ENCODE assay signal across 8 cellular contexts in genomic region chr7:97006146-97006950, GRCh38. TPM values are rescaled to one million over a fixed set of nuclear protein-coding genes. Genes with fewer than 3 reads are reported as not detected.
DNase-seq lines count a peak whose midpoint lies in the region; ATAC-seq and TF ChIP-seq lines count a peak whose summit lies in the region.

No MANE protein-coding gene starts in this region.

- peak; percentile 54 for ATAC-seq in GM18505 (IDR thresholded peaks at IDR 0.05; ENCODE audit: unreplicated experiment)
- ATAC-seq in HG02943 (IDR thresholded peaks at IDR 0.05; ENCODE audit: low read depth, unreplicated experiment): peak; percentile 64
- ATAC-seq in left lobe of liver: peak; percentile 91
- no peak for ATAC-seq in HG03571 (IDR thresholded peaks at IDR 0.05; ENCODE audit: unreplicated experiment)

- H3K27me3 ChIP-seq in suprapubic skin: peaks cover 100% of the 10 kb centered on the region

- 33% methylated on average over 6 of the region's 79 CpGs for WGBS in suprapubic skin

- H3K4me3 ChIP-seq in cardiac fibroblast (replicated peaks in 1 of 2; ENCODE audit: low read depth in 2 of 2, low read length in 2 of 2) (peak overlapping the region; percentile 11 to 33), suprapubic skin (peak overlapping the region; percentile 49)

- TF ChIP-seq POLR2A in GM18505 (IDR thresholded peaks at IDR 0.05; ENCODE audit: borderline replicate concordance, extremely low read depth, insufficient read depth, insufficient read length) (no peak), suprapubic skin (IDR thresholded peaks at IDR 0.05) (no peak)

- TF ChIP-seq CTCF in cardiac fibroblast (IDR thresholded peaks at IDR 0.05; ENCODE audit: low read depth, low read length) (no peak), suprapubic skin (IDR thresholded peaks at IDR 0.05) (no peak)

- H3K27ac ChIP-seq in suprapubic skin: no peak overlapping the region

- no peak for TF ChIP-seq EP300 in suprapubic skin (IDR thresholded peaks at IDR 0.05)

- no peaks in the 10 kb centered on the region for H3K36me3 ChIP-seq in suprapubic skin

- peak; percentile 91 to 96 for DNase-seq in NOMO-1 (lab: John Stamatoyannopoulos, UW; ENCODE audit: unreplicated experiment in 2 of 2)
- DNase-seq in cardiac fibroblast (ENCODE audit: low read depth in 2 of 2): peak in 1 of 2 donors; percentile 32
- DNase-seq in left lobe of liver (ENCODE audit: low spot score): no peak
- peak in 1 of 2 donors; percentile 79 for DNase-seq in suprapubic skin (ENCODE audit: low spot score in 2 of 2)
- DNase-seq in GDM1 (lab: John Stamatoyannopoulos, UW): no peak

- H3K4me1 ChIP-seq in suprapubic skin: peaks cover 39% of the 10 kb centered on the region

- no peaks in the 10 kb centered on the region for H3K9me3 ChIP-seq in suprapubic skin

RNA-seq across cellular contexts. Expression of gene DLX6, which starts 1.0 kb away (rescaled TPM):
- total RNA-seq in left lobe of liver (not detected), suprapubic skin (1 to 10 TPM in 3 of 4 donors, under 1 TPM in 1; 0.98 to 3.0 (median 1.1) TPM)

RNA-seq across cellular contexts. Expression of gene DLX5, which starts 18.3 kb away (rescaled TPM):
- total RNA-seq in left lobe of liver (not detected), suprapubic skin (10 to 100 TPM; 14.2 to 39.4 (median 31.5) TPM)

Comparison
In these comparisons a context has a peak if more than half of its experiments do, and no peak if none do; other contexts are left out.
1. DNase-seq: peak in NOMO-1 (2 of 2); none in left lobe of liver (single experiment) and GDM1 (single experiment).
2. RNA of gene DLX5, which starts 18.3 kb away (total RNA-seq): 14.2 to 39.4 TPM in suprapubic skin; not detected in left lobe of liver (single experiment); every median in the first group is over 10 times any median in the second.